Comparison of ENCODE assay signal across 9 cellular contexts in genomic region chr6:27297857-27298730, GRCh38. TPM values are rescaled to one million over a fixed set of nuclear protein-coding genes. Genes with fewer than 3 reads are reported as not detected.
DNase-seq lines count a peak whose midpoint lies in the region; ATAC-seq and TF ChIP-seq lines count a peak whose summit lies in the region.
"Had no signal": no experiment of that assay in that cellular context is flagged by ENCODE, and none has a peak within 500 bp of the region (broad histone marks: within the 10 kb centered on the region; RNA-seq: fewer than 3 reads in every experiment).

No MANE protein-coding gene starts in this region.

- H3K36me3 Mint-ChIP-seq in type B pancreatic cell = no peaks in the 10 kb centered on the region

- H3K4me1 ChIP-seq in PC-3 (ENCODE audit: insufficient read depth, low read length) = peaks cover 16% of the 10 kb centered on the region
- H3K4me1 ChIP-seq: SJSA1 had no signal

- no peaks in the 10 kb centered on the region for H3F3A ChIP-seq in PC-3 (ENCODE audit: low read length, unreplicated experiment)

- H3K27me3 ChIP-seq in PC-3 (ENCODE audit: low read length) = no peaks in the 10 kb centered on the region
- H3K27me3 ChIP-seq: SJSA1 had no signal

- H3K9me3 ChIP-seq in PC-3 (ENCODE audit: low read length) = no peaks in the 10 kb centered on the region

- H3K4me2 ChIP-seq in PC-3 (ENCODE audit: low read length) = peak overlapping the region; percentile 84

- no peaks in the 10 kb centered on the region for H4K20me1 ChIP-seq in PC-3 (ENCODE audit: low read length)

- CTCF ChIA-PET in PC-3 (lab: Charles Lee) = no interaction called here

- peak overlapping the region; percentile 80 for H2AFZ ChIP-seq in PC-3 (ENCODE audit: low read length)

- peak; percentile 27; the same call in 1 of the 2 replicates for ATAC-seq in PC-3
- ATAC-seq in HG02763 (IDR thresholded peaks at IDR 0.05; ENCODE audit: unreplicated experiment) = no peak

- intact Hi-C loops in PC-3 (cut with micrococcal nuclease) = loop anchor here (5.0 kb wide), 1 partner anchor 136 kb away; no protein-coding TSS in a partner anchor

- peak overlapping the region; percentile 76 for H3K4me3 ChIP-seq in PC-3 (ENCODE audit: low read length)
- H3K4me3 ChIP-seq: SJSA1 had no signal

- POLR2A ChIA-PET in PC-3 (lab: Charles Lee; ENCODE audit: unreplicated experiment) = no interaction called here

- peak; percentile 38 for DNase-seq in stimulated activated CD4-positive, alpha-beta T cell treated with anti-CD3 and anti-CD28 coated beads, Interleukin-1b, Interleukin-23, amount 100 ng/mL, for 48 hours
- no peak for DNase-seq in stimulated activated CD4-positive, alpha-beta T cell treated with anti-CD3 and anti-CD28 coated beads, Interleukin-12 subunit alpha, Interleukin-12 subunit beta, amount 100 ng/mL, for 4 hours
- peak; percentile 91 for DNase-seq in PC-3
- peak; percentile 49 for DNase-seq in erythroblast (lab: John Stamatoyannopoulos, UW)
- no peak for DNase-seq in type B pancreatic cell (ENCODE audit: extremely low spot score, unreplicated experiment)
- no peak for DNase-seq in DMS153 treated with DMSO at 0.1 percent for 48 hours (lab: John Stamatoyannopoulos, UW; ENCODE audit: unreplicated experiment)
- DNase-seq in occipital lobe (lab: John Stamatoyannopoulos, UW) = no peak

- peaks cover 83% of the 10 kb centered on the region for H3K27me3 Mint-ChIP-seq in type B pancreatic cell

- TF ChIP-seq POLR2A in erythroblast (IDR thresholded peaks at IDR 0.05; ENCODE audit: low read length) = no peak

- H3K4me3 Mint-ChIP-seq in type B pancreatic cell = peak overlapping the region; percentile 85

- no TSS peak for BruUV-seq in PC-3 (replicated peaks; lab: Mats Ljungman, UMichigan)

- no peak overlapping the region for H3K27ac ChIP-seq in PC-3 (ENCODE audit: low read length)
- H3K27ac ChIP-seq: SJSA1 had no signal

- TF ChIP-seq CTCF in PC-3 (conservative IDR thresholded peaks at IDR 0.05; ENCODE audit: low read depth, low read length) (no peak), type B pancreatic cell (conservative IDR thresholded peaks at IDR 0.05) (no peak)

- H3K9ac ChIP-seq in PC-3 (ENCODE audit: low read length) = no peak overlapping the region

- peak overlapping the region; percentile 74 for H3K27ac Mint-ChIP-seq in type B pancreatic cell

- no peaks in the 10 kb centered on the region for H3K79me2 ChIP-seq in PC-3 (ENCODE audit: low read length)

- peaks cover 21% of the 10 kb centered on the region for H3K4me1 Mint-ChIP-seq in type B pancreatic cell (ENCODE audit: unreplicated experiment)

- H3K9me2 ChIP-seq in PC-3 (replicated peaks; ENCODE audit: low read length) = no peaks in the 10 kb centered on the region

- H3K36me3 ChIP-seq in PC-3 (ENCODE audit: low read depth, low read length) = no peaks in the 10 kb centered on the region
- H3K36me3 ChIP-seq: SJSA1 had no signal

- no peaks in the 10 kb centered on the region for H3K9me3 Mint-ChIP-seq in type B pancreatic cell

RNA-seq across cellular contexts. Expression of gene POM121L2, which starts 14.0 kb away (rescaled TPM):
- total RNA-seq in PC-3 (2014; rRNA removed) (not detected in 2 replicates), type B pancreatic cell (ENCODE audit: low replicate concordance) (0.10 and 0.14 TPM in 2 replicates), occipital lobe (not detected)
- total RNA-seq: SJSA1 had no signal

RNA-seq across cellular contexts. Expression of gene PRSS16, which starts 50.6 kb away (rescaled TPM):
- total RNA-seq in PC-3 (2014; rRNA removed) = 7.3 and 15.9 TPM in 2 replicates
- total RNA-seq in type B pancreatic cell (ENCODE audit: low replicate concordance) = 10.5 and 28.9 TPM in 2 replicates
- not detected for total RNA-seq in occipital lobe
- total RNA-seq: SJSA1 had no signal

Comparison
In these comparisons a context has a peak if more than half of its experiments do, and no peak if none do; other contexts are left out.
1. DNase-seq: peak in stimulated activated CD4-positive, alpha-beta T cell treated with anti-CD3 and anti-CD28 coated beads, Interleukin-1b, Interleukin-23, amount 100 ng/mL, for 48 hours (single experiment), PC-3 (single experiment) and erythroblast (2 of 2); none in stimulated activated CD4-positive, alpha-beta T cell treated with anti-CD3 and anti-CD28 coated beads, Interleukin-12 subunit alpha, Interleukin-12 subunit beta, amount 100 ng/mL, for 4 hours (single experiment), type B pancreatic cell (single experiment), DMS153 treated with DMSO at 0.1 percent for 48 hours (single experiment) and occipital lobe (single experiment).